Comparison of ENCODE assay signal across 10 cellular contexts in genomic region chr17:4332296-4332970, GRCh38. TPM values are rescaled to one million over a fixed set of nuclear protein-coding genes. Genes with fewer than 3 reads are reported as not detected.
DNase-seq lines count a peak whose midpoint lies in the region; ATAC-seq and TF ChIP-seq lines count a peak whose summit lies in the region.
"Had no signal": no experiment of that assay in that cellular context is flagged by ENCODE, and none has a peak within 500 bp of the region (broad histone marks: within the 10 kb centered on the region; RNA-seq: fewer than 3 reads in every experiment).

No MANE protein-coding gene starts in this region.

- H3K4me3 ChIP-seq in neural progenitor cell, result no peak overlapping the region

- H3K27me3 Mint-ChIP-seq in effector memory CD8-positive, alpha-beta T cell, result no peaks in the 10 kb centered on the region
- H3K27me3 Mint-ChIP-seq in neural progenitor cell (ENCODE audit: insufficient read depth, low read depth), result no peaks in the 10 kb centered on the region

- H3K4me2 ChIP-seq in neural progenitor cell, result peak overlapping the region; percentile 36

- peaks cover 16% of the 10 kb centered on the region for H3F3A ChIP-seq in neural progenitor cell (ENCODE audit: low read depth)

- no peak for TF ChIP-seq CTCF in neural progenitor cell (IDR thresholded peaks at IDR 0.05)

- H3K36me3 ChIP-seq in neural progenitor cell, result no peaks in the 10 kb centered on the region
- H3K36me3 ChIP-seq: neutrophil had no signal

- peaks cover 73% of the 10 kb centered on the region for H4K20me1 ChIP-seq in neural progenitor cell (ENCODE audit: low read depth)

- peaks cover 100% of the 10 kb centered on the region for H3K79me2 ChIP-seq in neural progenitor cell (ENCODE audit: low read depth)

- peaks cover 22% of the 10 kb centered on the region for H3K4me1 ChIP-seq in neural progenitor cell

- H3K27ac ChIP-seq in neural progenitor cell, result peak overlapping the region; percentile 66
- H3K27ac ChIP-seq: neutrophil had no signal

- no peak for ATAC-seq in effector memory CD8-positive, alpha-beta T cell (replicated peaks)

- DNase-seq in EH (ENCODE audit: low read depth), result peak; percentile 33
- DNase-seq in NCI-H69 (lab: John Stamatoyannopoulos, UW), result peak; percentile 4
- DNase-seq in effector memory CD8-positive, alpha-beta T cell, result no peak
- DNase-seq in neural progenitor cell (ENCODE audit: low spot score), result peak; percentile 33
- no peak for DNase-seq in activated effector memory CD4-positive, alpha-beta T cell treated with Interleukin-2 at 50 U/mL for 16 hours
- no peak for DNase-seq in GM19238 (ENCODE audit: insufficient read length, low spot score)
- no peak for DNase-seq in NCI-H2196 treated with DMSO at 0.1 percent for 48 hours (lab: John Stamatoyannopoulos, UW; ENCODE audit: unreplicated experiment)
- DNase-seq in NCI-H526 (lab: John Stamatoyannopoulos, UW), result no peak
- DNase-seq: anterior cingulate cortex had no signal

- no peaks in the 10 kb centered on the region for H3K9me3 Mint-ChIP-seq in effector memory CD8-positive, alpha-beta T cell
- peaks cover 7% of the 10 kb centered on the region for H3K9me3 Mint-ChIP-seq in neural progenitor cell

- peak overlapping the region in 1 of 2 donors; percentile 0 for H3K4me3 Mint-ChIP-seq in effector memory CD8-positive, alpha-beta T cell
- H3K4me3 Mint-ChIP-seq in neural progenitor cell, result no peak overlapping the region

- H3K9me3 ChIP-seq in neural progenitor cell (ENCODE audit: low read depth), result no peaks in the 10 kb centered on the region
- H3K9me3 ChIP-seq: neutrophil had no signal

- peaks cover 23% of the 10 kb centered on the region for H3K36me3 Mint-ChIP-seq in effector memory CD8-positive, alpha-beta T cell (ENCODE audit: insufficient read depth)
- peaks cover 18% of the 10 kb centered on the region for H3K36me3 Mint-ChIP-seq in neural progenitor cell

- no peaks in the 10 kb centered on the region for H3K27me3 ChIP-seq in neural progenitor cell
- H3K27me3 ChIP-seq: neutrophil had no signal

- H3K4me1 Mint-ChIP-seq in effector memory CD8-positive, alpha-beta T cell (ENCODE audit: low read depth in 2 of 2), result peaks cover 38 to 68% of the 10 kb centered on the region in 2 donors
- peaks cover 18% of the 10 kb centered on the region for H3K4me1 Mint-ChIP-seq in neural progenitor cell

- no peak overlapping the region for H2AFZ ChIP-seq in neural progenitor cell (replicated peaks)

- no peak overlapping the region for H3K9ac ChIP-seq in neural progenitor cell

- peak overlapping the region; percentile 13 to 19 for H3K27ac Mint-ChIP-seq in effector memory CD8-positive, alpha-beta T cell
- H3K27ac Mint-ChIP-seq in neural progenitor cell, result peak overlapping the region; percentile 16

RNA-seq across cellular contexts. Expression of gene UBE2G1, which starts 34.0 kb away (rescaled TPM):
- total RNA-seq in neural progenitor cell (ENCODE audit: low replicate concordance), result 71.4 and 88.5 TPM in 2 replicates

Comparison
In these comparisons a context has a peak if more than half of its experiments do, and no peak if none do; other contexts are left out.
1. DNase-seq: peak in EH (single experiment), NCI-H69 (single experiment) and neural progenitor cell (single experiment); none in effector memory CD8-positive, alpha-beta T cell (0 of 3), activated effector memory CD4-positive, alpha-beta T cell treated with Interleukin-2 at 50 U/mL for 16 hours (single experiment), GM19238 (single experiment), NCI-H2196 treated with DMSO at 0.1 percent for 48 hours (single experiment) and NCI-H526 (0 of 2).